22 cellular contexts compared by ENCODE assay signal in genomic region chr2:176124358-176125214, GRCh38. TPM values are rescaled to one million over a fixed set of nuclear protein-coding genes. Genes with fewer than 3 reads are reported as not detected.
DNase-seq lines count a peak whose midpoint lies in the region; ATAC-seq and TF ChIP-seq lines count a peak whose summit lies in the region.
"Had no signal": no experiment of that assay in that cellular context is flagged by ENCODE, and none has a peak within 500 bp of the region (broad histone marks: within the 10 kb centered on the region; RNA-seq: fewer than 3 reads in every experiment).

No MANE protein-coding gene starts in this region.

- H3K27me3 ChIP-seq in kidney epithelial cell (ENCODE audit: control insufficient read depth, insufficient read depth, low read length) = no peaks in the 10 kb centered on the region
- peaks cover 79 to 100% (median 98%) of the 10 kb centered on the region in 9 donors for H3K27me3 ChIP-seq in heart left ventricle
- H3K27me3 ChIP-seq in esophagus muscularis mucosa = peaks cover 10 to 100% (median 83%) of the 10 kb centered on the region in 4 donors

- TF ChIP-seq POLR2A in heart left ventricle (IDR thresholded peaks at IDR 0.05) = no peak
- no peak for TF ChIP-seq POLR2A in esophagus muscularis mucosa (IDR thresholded peaks at IDR 0.05; ENCODE audit: low read depth)

- no peaks in the 10 kb centered on the region for H3K36me3 ChIP-seq in kidney epithelial cell (ENCODE audit: control insufficient read depth, insufficient read depth, low read length)
- no peaks in the 10 kb centered on the region for H3K36me3 ChIP-seq in heart left ventricle
- no peaks in the 10 kb centered on the region for H3K36me3 ChIP-seq in esophagus muscularis mucosa
- H3K36me3 ChIP-seq: Peyer's patch, prostate gland, thyroid gland had no signal

- WGBS in heart left ventricle, 4 donors = 14 to 35% (median 20%) methylated on average over 8 to 28 of the region's 28 CpGs
- 22% methylated on average over 20 of the region's 28 CpGs for WGBS in esophagus muscularis mucosa

- H3K27me3 Mint-ChIP-seq in T-helper 2 cell treated with Interferon-gamma antibody and Interleukin-4, amounts not matched to agents 5 μg/mL and 100 μg/mL, for 36 hours (ENCODE audit: low read depth) = peaks cover 82% of the 10 kb centered on the region
- H3K27me3 Mint-ChIP-seq in T-helper 17 cell = peaks cover 79% of the 10 kb centered on the region

- TF ChIP-seq EP300 in esophagus muscularis mucosa (IDR thresholded peaks at IDR 0.05) = no peak

- H3K4me3 ChIP-seq in kidney epithelial cell (ENCODE audit: low read depth, low read length) = peak overlapping the region; percentile 59
- peak overlapping the region in 2 of 7 experiments; percentile 50 to 62 for H3K4me3 ChIP-seq in skin epidermis
- H3K4me3 ChIP-seq in heart left ventricle = no peak overlapping the region
- H3K4me3 ChIP-seq in esophagus muscularis mucosa = no peak overlapping the region
- H3K4me3 ChIP-seq: thyroid gland had no signal

- no peak overlapping the region for H3K4me3 Mint-ChIP-seq in T-helper 2 cell treated with Interferon-gamma antibody and Interleukin-4, amounts not matched to agents 5 μg/mL and 100 μg/mL, for 36 hours
- H3K4me3 Mint-ChIP-seq in T-helper 17 cell = no peak overlapping the region
- H3K4me3 Mint-ChIP-seq: activated T-cell treated with anti-CD3 and anti-CD28 coated beads, Interleukin-2, amount 50 U/mL, for 4 hours had no signal

- H3K4me1 ChIP-seq in heart left ventricle = peaks cover 4 to 36% (median 21%) of the 10 kb centered on the region in 12 donors
- peaks cover 23 to 53% (median 39%) of the 10 kb centered on the region in 4 donors for H3K4me1 ChIP-seq in esophagus muscularis mucosa
- H3K4me1 ChIP-seq: prostate gland had no signal

- no peak for TF ChIP-seq CTCF in kidney epithelial cell (IDR thresholded peaks at IDR 0.05; ENCODE audit: insufficient read depth, low read length, poor library complexity, severe bottlenecking)
- TF ChIP-seq CTCF in heart left ventricle (IDR thresholded peaks at IDR 0.05) = no peak
- no peak for TF ChIP-seq CTCF in esophagus muscularis mucosa (IDR thresholded peaks at IDR 0.05)

- H3K4me1 Mint-ChIP-seq in T-helper 2 cell treated with Interferon-gamma antibody and Interleukin-4, amounts not matched to agents 5 μg/mL and 100 μg/mL, for 36 hours (ENCODE audit: low read depth) = no peaks in the 10 kb centered on the region
- H3K4me1 Mint-ChIP-seq in T-helper 17 cell = peaks cover 7% of the 10 kb centered on the region

- H3K36me3 Mint-ChIP-seq in T-helper 2 cell treated with Interferon-gamma antibody and Interleukin-4, amounts not matched to agents 5 μg/mL and 100 μg/mL, for 36 hours (ENCODE audit: low read depth) = no peaks in the 10 kb centered on the region
- H3K36me3 Mint-ChIP-seq in T-helper 17 cell (ENCODE audit: low read depth) = peaks cover 9% of the 10 kb centered on the region

- H3K27ac Mint-ChIP-seq in T-helper 2 cell treated with Interferon-gamma antibody and Interleukin-4, amounts not matched to agents 5 μg/mL and 100 μg/mL, for 36 hours = peak overlapping the region; percentile 26
- peak overlapping the region; percentile 72 for H3K27ac Mint-ChIP-seq in T-helper 17 cell

- no peaks in the 10 kb centered on the region for H3K9me3 Mint-ChIP-seq in T-helper 2 cell treated with Interferon-gamma antibody and Interleukin-4, amounts not matched to agents 5 μg/mL and 100 μg/mL, for 36 hours
- H3K9me3 Mint-ChIP-seq: activated CD4-positive, alpha-beta T cell treated with anti-CD3 and anti-CD28 coated beads, Interleukin-2, amount 10 ng/mL, durations not matched to agents 7 days and 5 days; activated T-cell treated with anti-CD3 and anti-CD28 coated beads, Interleukin-2, amount 50 U/mL, for 4 hours had no signal

- H3K27ac ChIP-seq in skin epidermis = peak overlapping the region in 12 of 21 experiments; percentile 6 to 91 (median 61)
- no peak overlapping the region for H3K27ac ChIP-seq in heart left ventricle
- no peak overlapping the region for H3K27ac ChIP-seq in esophagus muscularis mucosa (replicated peaks in 1 of 4)
- H3K27ac ChIP-seq: foreskin keratinocyte, Peyer's patch had no signal

- no peaks in the 10 kb centered on the region for H3K9me3 ChIP-seq in T-helper 17 cell (ENCODE audit: control insufficient read depth, low read length, poor library complexity, severe bottlenecking)
- H3K9me3 ChIP-seq in heart left ventricle = no peaks in the 10 kb centered on the region
- H3K9me3 ChIP-seq in esophagus muscularis mucosa = no peaks in the 10 kb centered on the region
- H3K9me3 ChIP-seq: prostate gland, SK-N-SH, thyroid gland had no signal

- no peak for DNase-seq in T-helper 2 cell treated with Interferon-gamma antibody and Interleukin-4, amounts not matched to agents 5 μg/mL and 100 μg/mL, for 36 hours (ENCODE audit: low spot score)
- DNase-seq in T-helper 2 cell (no peak), T-helper 17 cell (no peak), kidney epithelial cell (ENCODE audit: low read depth) (no peak), heart left ventricle (no peak), esophagus muscularis mucosa (ENCODE audit: extremely low spot score) (no peak)
- DNase-seq: 8988T; activated CD4-positive, alpha-beta T cell treated with anti-CD3 and anti-CD28 coated beads, Interleukin-2, amount 10 ng/mL, durations not matched to agents 7 days and 5 days; activated T-cell treated with anti-CD3 and anti-CD28 coated beads, Interleukin-2, amount 50 U/mL, for 4 hours; amygdala; cerebellar nuclear complex; foreskin keratinocyte; left ventricle myocardium superior; NCI-H1417 treated with DMSO at 0.1 percent for 48 hours; NCI-H2171 treated with DMSO at 0.1 percent for 48 hours; SK-N-SH; stimulated activated CD4-positive, alpha-beta T cell treated with anti-CD3 and anti-CD28 coated beads, Interleukin-12 subunit alpha, Interleukin-12 subunit beta, amount 100 ng/mL, for 4 hours; thyroid gland had no signal

- intact Hi-C loops in heart left ventricle (cut with DNase I) (loop anchor here (5.0 to 10.0 kb wide), 10 partner anchors 328 to 1023 kb away; no protein-coding TSS in a partner anchor), esophagus muscularis mucosa (cut with DNase I) (loop anchor here (5.0 kb wide), 4 partner anchors 333 to 693 kb away; no protein-coding TSS in a partner anchor)

- no peak for ATAC-seq in T-helper 17 cell
- ATAC-seq in heart left ventricle = no peak
- no peak for ATAC-seq in GM21576 (IDR thresholded peaks at IDR 0.05; ENCODE audit: unreplicated experiment)
- ATAC-seq: activated T-cell treated with anti-CD3 and anti-CD28 coated beads, Interleukin-2, amount 50 U/mL, for 4 hours; foreskin keratinocyte; left ventricle myocardium superior had no signal

RNA-seq across cellular contexts. Expression of gene HOXD9, which starts 2.1 kb away (rescaled TPM):
- total RNA-seq in T-helper 17 cell = not detected
- total RNA-seq in kidney epithelial cell = 11.6 and 12.2 TPM in 2 replicates
- under 1 TPM in 2 of 9 donors, not detected in 7; 0.40 to 0.43 TPM for total RNA-seq in heart left ventricle
- under 1 TPM in 1 of 2 donors, not detected in 1; 0.23 TPM for polyA plus RNA-seq in heart left ventricle
- total RNA-seq in esophagus muscularis mucosa = 1 to 10 TPM in 1 of 4 donors, under 1 TPM in 3; 0.83 to 2.2 (median 0.99) TPM
- total RNA-seq: activated CD4-positive, alpha-beta T cell treated with anti-CD3 and anti-CD28 coated beads, Interleukin-2, amount 10 ng/mL, durations not matched to agents 7 days and 5 days; activated T-cell treated with anti-CD3 and anti-CD28 coated beads, Interleukin-2, amount 50 U/mL, for 4 hours; left ventricle myocardium superior had no signal

RNA-seq across cellular contexts. Expression of gene HOXD8, which starts 4.9 kb away (rescaled TPM):
- total RNA-seq in T-helper 17 cell (not detected), kidney epithelial cell (18.1 and 22.5 TPM in 2 replicates), heart left ventricle (1 to 10 TPM in 3 of 9 donors, under 1 TPM in 6; 0.37 to 1.8 (median 0.59) TPM), esophagus muscularis mucosa (1 to 10 TPM; 3.7 to 4.8 (median 4.3) TPM)
- under 1 TPM; 0.21 to 0.42 TPM for polyA plus RNA-seq in heart left ventricle
- total RNA-seq: activated CD4-positive, alpha-beta T cell treated with anti-CD3 and anti-CD28 coated beads, Interleukin-2, amount 10 ng/mL, durations not matched to agents 7 days and 5 days had no signal

RNA-seq across cellular contexts. Expression of gene HOXD10, which starts 8.0 kb away (rescaled TPM):
- not detected for total RNA-seq in T-helper 17 cell
- total RNA-seq in kidney epithelial cell = 5.1 and 5.6 TPM in 2 replicates
- under 1 TPM in 1 of 9 donors, not detected in 8; 0.43 TPM for total RNA-seq in heart left ventricle
- under 1 TPM in 1 of 2 donors, not detected in 1; 0.03 TPM for polyA plus RNA-seq in heart left ventricle
- total RNA-seq in esophagus muscularis mucosa = under 1 TPM in 2 of 4 donors, not detected in 2; 0.42 to 0.50 TPM
- total RNA-seq: activated CD4-positive, alpha-beta T cell treated with anti-CD3 and anti-CD28 coated beads, Interleukin-2, amount 10 ng/mL, durations not matched to agents 7 days and 5 days; activated T-cell treated with anti-CD3 and anti-CD28 coated beads, Interleukin-2, amount 50 U/mL, for 4 hours; foreskin keratinocyte; left ventricle myocardium superior; Peyer's patch had no signal
- polyA plus RNA-seq: foreskin keratinocyte had no signal

RNA-seq across cellular contexts. Expression of gene HOXD11, which starts 17.5 kb away (rescaled TPM):
- total RNA-seq in T-helper 17 cell = not detected
- 5.4 and 16.3 TPM in 2 replicates for total RNA-seq in kidney epithelial cell
- not detected for total RNA-seq in heart left ventricle
- not detected for polyA plus RNA-seq in heart left ventricle
- not detected for total RNA-seq in esophagus muscularis mucosa
- total RNA-seq: activated CD4-positive, alpha-beta T cell treated with anti-CD3 and anti-CD28 coated beads, Interleukin-2, amount 10 ng/mL, durations not matched to agents 7 days and 5 days; activated T-cell treated with anti-CD3 and anti-CD28 coated beads, Interleukin-2, amount 50 U/mL, for 4 hours; foreskin keratinocyte; left ventricle myocardium superior; Peyer's patch; thyroid gland had no signal
- polyA plus RNA-seq: foreskin keratinocyte, SK-N-SH had no signal

RNA-seq across cellular contexts. Expression of gene HOXD12, which starts 25.0 kb away (rescaled TPM):
- total RNA-seq in T-helper 17 cell (not detected), kidney epithelial cell (not detected in 2 replicates), heart left ventricle (not detected), esophagus muscularis mucosa (not detected)
- not detected for polyA plus RNA-seq in heart left ventricle
- total RNA-seq: activated CD4-positive, alpha-beta T cell treated with anti-CD3 and anti-CD28 coated beads, Interleukin-2, amount 10 ng/mL, durations not matched to agents 7 days and 5 days; activated T-cell treated with anti-CD3 and anti-CD28 coated beads, Interleukin-2, amount 50 U/mL, for 4 hours; foreskin keratinocyte; left ventricle myocardium superior; Peyer's patch; thyroid gland had no signal
- polyA plus RNA-seq: foreskin keratinocyte, SK-N-SH had no signal

Comparison
In these comparisons a context has a peak if more than half of its experiments do, and no peak if none do; other contexts are left out.
1. H3K27ac ChIP-seq: peak in skin epidermis (12 of 21); none in heart left ventricle (0 of 12) and esophagus muscularis mucosa (0 of 4).